Comparison of ENCODE assay signal across 14 cellular contexts in the genomic region with DNA sequence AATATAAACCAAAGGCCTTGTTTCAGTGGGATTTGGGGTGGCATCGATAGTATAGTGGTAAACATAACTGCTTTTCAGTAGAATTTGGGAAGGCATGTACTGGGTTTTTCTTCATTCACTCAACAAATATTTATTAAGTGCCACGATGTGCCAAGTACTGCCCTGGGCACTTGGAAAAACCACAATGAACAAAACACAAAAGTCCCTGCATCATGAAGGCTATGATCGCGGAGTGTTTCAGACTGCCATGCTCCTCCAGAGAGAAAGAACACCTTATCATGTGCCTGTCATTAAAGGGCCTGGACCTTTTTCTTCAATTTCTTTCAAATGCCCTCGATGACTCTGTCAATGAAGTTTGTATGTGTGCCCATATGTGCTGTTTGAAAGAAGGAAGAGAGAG. TPM values are rescaled to one million over a fixed set of nuclear protein-coding genes. Genes with fewer than 3 reads are reported as not detected.
A peak's percentile ranks its signal among the peaks of the same experiment; 100 is the strongest.
DNase-seq lines count a peak whose midpoint lies in the region; ATAC-seq and TF ChIP-seq lines count a peak whose summit lies in the region.
"Had no signal": no experiment of that assay in that cellular context is flagged by ENCODE, and none has a peak within 500 bp of the region (broad histone marks: within the 10 kb centered on the region; RNA-seq: fewer than 3 reads in every experiment).

No MANE protein-coding gene starts in this region.

- CTCF ChIA-PET in activated CD4-positive, alpha-beta T cell treated with anti-CD3 and anti-CD28 coated beads for 36 hours (lab: Charles Lee) = interaction anchor here (0.7 to 6.3 kb wide), 6 partner anchors 12 to 111 kb away, joined by 3 to 63 read pairs (median 5); no protein-coding TSS in a partner anchor

- ATAC-seq in activated CD4-positive, alpha-beta T cell treated with anti-CD3 and anti-CD28 coated beads for 36 hours = no peak
- no peak for ATAC-seq in RWPE2 (ENCODE audit: low read depth)
- no peak for ATAC-seq in stimulated activated effector memory CD8-positive, alpha-beta T cell treated with anti-CD3 and anti-CD28 coated beads, Interleukin-12 subunit alpha, Interleukin-12 subunit beta, amount 100 ng/mL, for 72 hours

- H3K27me3 Mint-ChIP-seq in activated CD4-positive, alpha-beta T cell treated with anti-CD3 and anti-CD28 coated beads for 36 hours = no peaks in the 10 kb centered on the region

- no peaks in the 10 kb centered on the region for H3K9me3 ChIP-seq in RWPE2 (ENCODE audit: severe bottlenecking)
- H3K9me3 ChIP-seq: HAP-1, suprapubic skin had no signal

- DNase-seq in activated CD4-positive, alpha-beta T cell treated with anti-CD3 and anti-CD28 coated beads for 36 hours = no peak
- no peak for DNase-seq in activated CD4-positive, alpha-beta T cell treated with anti-CD3 and anti-CD28 coated beads for 48 hours
- DNase-seq in RWPE2 (ENCODE audit: low spot score) (no peak), caudate nucleus (lab: John Stamatoyannopoulos, UW) (no peak), NCI-H1417 treated with DMSO at 0.1 percent for 48 hours (lab: John Stamatoyannopoulos, UW) (no peak), NCI-H510A (lab: John Stamatoyannopoulos, UW) (no peak), putamen (ENCODE audit: low spot score) (no peak)
- no peak for DNase-seq in stimulated activated effector memory CD8-positive, alpha-beta T cell treated with anti-CD3 and anti-CD28 coated beads, Interleukin-12 subunit alpha, Interleukin-12 subunit beta, amount 100 ng/mL, for 72 hours (ENCODE audit: low spot score in 2 of 2)
- DNase-seq: 8988T, hippocampal formation, NCI-H1092 treated with DMSO at 0.1 percent for 48 hours, NCI-H774 had no signal

- no peaks in the 10 kb centered on the region for H3K36me3 ChIP-seq in RWPE2 (ENCODE audit: low read depth)
- H3K36me3 ChIP-seq: HAP-1, suprapubic skin had no signal

- intact Hi-C loops in activated CD4-positive, alpha-beta T cell treated with anti-CD3 and anti-CD28 coated beads for 36 hours (cut with DNase I, micrococcal nuclease) = loop anchor here (1.0 to 2.0 kb wide), 9 partner anchors 9 to 134 kb away; a partner anchor contains a TSS

- TF ChIP-seq CTCF in RWPE2 (IDR thresholded peaks at IDR 0.05; ENCODE audit: poor library complexity, severe bottlenecking) = no peak

- H3K9me3 Mint-ChIP-seq in activated CD4-positive, alpha-beta T cell treated with anti-CD3 and anti-CD28 coated beads for 36 hours (ENCODE audit: low read depth) = no peaks in the 10 kb centered on the region
- H3K9me3 Mint-ChIP-seq in stimulated activated effector memory CD8-positive, alpha-beta T cell treated with anti-CD3 and anti-CD28 coated beads, Interleukin-12 subunit alpha, Interleukin-12 subunit beta, amount 100 ng/mL, for 72 hours = no peaks in the 10 kb centered on the region

- H3K4me3 ChIP-seq in RWPE2 (ENCODE audit: severe bottlenecking) = no peak overlapping the region
- H3K4me3 ChIP-seq: HAP-1, suprapubic skin had no signal

- H3K4me1 Mint-ChIP-seq in activated CD4-positive, alpha-beta T cell treated with anti-CD3 and anti-CD28 coated beads for 36 hours = peaks cover 70% of the 10 kb centered on the region
- H3K4me1 Mint-ChIP-seq in stimulated activated effector memory CD8-positive, alpha-beta T cell treated with anti-CD3 and anti-CD28 coated beads, Interleukin-12 subunit alpha, Interleukin-12 subunit beta, amount 100 ng/mL, for 72 hours = peaks cover 64% of the 10 kb centered on the region

- peaks cover 38% of the 10 kb centered on the region for H3K4me1 ChIP-seq in RWPE2 (ENCODE audit: insufficient read depth, poor library complexity, severe bottlenecking)

- POLR2A ChIA-PET in activated CD4-positive, alpha-beta T cell treated with anti-CD3 and anti-CD28 coated beads for 36 hours (lab: Charles Lee) = interaction anchor here (0.7 to 3.5 kb wide), 4 partner anchors 15 to 183 kb away, joined by 5 to 49 read pairs (median 7); a partner anchor contains a TSS

- peak overlapping the region; percentile 85 for H3K4me3 Mint-ChIP-seq in activated CD4-positive, alpha-beta T cell treated with anti-CD3 and anti-CD28 coated beads for 36 hours
- peak overlapping the region; percentile 94 for H3K4me3 Mint-ChIP-seq in stimulated activated effector memory CD8-positive, alpha-beta T cell treated with anti-CD3 and anti-CD28 coated beads, Interleukin-12 subunit alpha, Interleukin-12 subunit beta, amount 100 ng/mL, for 72 hours

- H3K27ac Mint-ChIP-seq in activated CD4-positive, alpha-beta T cell treated with anti-CD3 and anti-CD28 coated beads for 36 hours = peak overlapping the region; percentile 91
- peak overlapping the region; percentile 98 for H3K27ac Mint-ChIP-seq in stimulated activated effector memory CD8-positive, alpha-beta T cell treated with anti-CD3 and anti-CD28 coated beads, Interleukin-12 subunit alpha, Interleukin-12 subunit beta, amount 100 ng/mL, for 72 hours

- H3K27me3 ChIP-seq in RWPE2 (ENCODE audit: insufficient read depth, poor library complexity, severe bottlenecking) = no peaks in the 10 kb centered on the region
- H3K27me3 ChIP-seq: suprapubic skin had no signal

- peaks cover 15% of the 10 kb centered on the region for H3K36me3 Mint-ChIP-seq in activated CD4-positive, alpha-beta T cell treated with anti-CD3 and anti-CD28 coated beads for 36 hours (ENCODE audit: low read depth)
- H3K36me3 Mint-ChIP-seq in stimulated activated effector memory CD8-positive, alpha-beta T cell treated with anti-CD3 and anti-CD28 coated beads, Interleukin-12 subunit alpha, Interleukin-12 subunit beta, amount 100 ng/mL, for 72 hours = peaks cover 28% of the 10 kb centered on the region

- H3K27ac ChIP-seq in RWPE2 (ENCODE audit: poor library complexity, severe bottlenecking) (peak overlapping the region; percentile 88), caudate nucleus (ENCODE audit: low read depth, low read length) (peak overlapping the region; percentile 38)
- H3K27ac ChIP-seq: suprapubic skin had no signal

RNA-seq across cellular contexts. Expression of a gene that starts 59.2 kb away (rescaled TPM):
- total RNA-seq in activated CD4-positive, alpha-beta T cell treated with anti-CD3 and anti-CD28 coated beads for 36 hours = 10 to 100 TPM; 29.5 to 29.7 TPM
